ENCODE assay signal across 13 cellular contexts in genomic region chr10:13834581-13835286, GRCh38.
A peak's percentile ranks its signal among the peaks of the same experiment; 100 is the strongest.
DNase-seq lines count a peak whose midpoint lies in the region; ATAC-seq and TF ChIP-seq lines count a peak whose summit lies in the region.
"Had no signal": no experiment of that assay in that cellular context is flagged by ENCODE, and none has a peak within 500 bp of the region (broad histone marks: within the 10 kb centered on the region; RNA-seq: fewer than 3 reads in every experiment).

No MANE protein-coding gene starts in this region.

- H3K4ac ChIP-seq in IMR-90 (ENCODE audit: low read depth, low read length) = peak overlapping the region; percentile 24; the same call in 1 of the 2 replicates

- peaks cover 18% of the 10 kb centered on the region for H3K4me1 ChIP-seq in IMR-90 (ENCODE audit: control insufficient read depth, insufficient read depth, low read length)
- peaks cover 6 to 20% of the 10 kb centered on the region in 2 donors for H3K4me1 ChIP-seq in adrenal gland (replicated peaks in 1 of 2)
- peaks cover 94% of the 10 kb centered on the region for H3K4me1 ChIP-seq in left ventricle myocardium inferior
- H3K4me1 ChIP-seq in rectal smooth muscle tissue (ENCODE audit: control insufficient read depth, insufficient read depth, low read length) = peaks cover 11% of the 10 kb centered on the region
- peaks cover 8% of the 10 kb centered on the region; the same call in 1 of the 2 replicates for H3K4me1 ChIP-seq in MM.1S (ENCODE audit: low read length)

- H3K14ac ChIP-seq in IMR-90 (replicated peaks; ENCODE audit: low read depth, low read length) = peak overlapping the region; percentile 43

- no peak overlapping the region for H3K9ac ChIP-seq in IMR-90 (ENCODE audit: low read depth, low read length)
- H3K9ac ChIP-seq in rectal smooth muscle tissue (ENCODE audit: low read length) = no peak overlapping the region
- H3K9ac ChIP-seq in MM.1S (ENCODE audit: low read length) = no peak overlapping the region
- H3K9ac ChIP-seq: KMS-11 had no signal

- H4K20me1 ChIP-seq in IMR-90 (ENCODE audit: insufficient read depth, low read length) (no peaks in the 10 kb centered on the region; the same call in 1 of the 2 replicates), MM.1S (ENCODE audit: insufficient read depth, low read length) (no peaks in the 10 kb centered on the region)

- H4K8ac ChIP-seq in IMR-90 (ENCODE audit: low read depth in 2 of 2, low read length in 2 of 2) = peak overlapping the region; percentile 16 to 58; a peak in 1 of 4 replicates

- TF ChIP-seq RAD21 in IMR-90 (IDR thresholded peaks at IDR 0.05; ENCODE audit: low read length) = no peak

- CTCF ChIA-PET in IMR-90 (lab: Yijun Ruan, JAX) = no interaction called here

- H3K4me3 ChIP-seq in IMR-90 (ENCODE audit: insufficient read depth, low read depth, low read length) = no peak overlapping the region
- no peak overlapping the region for H3K4me3 ChIP-seq in adrenal gland
- H3K4me3 ChIP-seq in left ventricle myocardium inferior = peak overlapping the region; percentile 42
- H3K4me3 ChIP-seq in rectal smooth muscle tissue (ENCODE audit: low read length) = no peak overlapping the region
- H3K4me3 ChIP-seq in MM.1S (ENCODE audit: low read length) = no peak overlapping the region

- H3K9me1 ChIP-seq in IMR-90 (ENCODE audit: insufficient read depth, low read length) = peaks cover 23% of the 10 kb centered on the region

- POLR2A ChIA-PET in IMR-90 (lab: Charles Lee; ENCODE audit: unreplicated experiment) = no interaction called here

- H3K4me2 ChIP-seq in IMR-90 (ENCODE audit: low read depth, low read length) (peak overlapping the region; percentile 24), MM.1S (ENCODE audit: low read depth, low read length) (no peak overlapping the region)
- H3K4me2 ChIP-seq: KMS-11 had no signal

- no peaks in the 10 kb centered on the region for H3K36me3 ChIP-seq in IMR-90 (ENCODE audit: control insufficient read depth, insufficient read depth, low read length)
- H3K36me3 ChIP-seq in adrenal gland (replicated peaks in 1 of 2) = no peaks in the 10 kb centered on the region
- H3K36me3 ChIP-seq in left ventricle myocardium inferior = no peaks in the 10 kb centered on the region
- H3K36me3 ChIP-seq in rectal smooth muscle tissue (ENCODE audit: control insufficient read depth, insufficient read depth, low read length) = no peaks in the 10 kb centered on the region
- no peaks in the 10 kb centered on the region for H3K36me3 ChIP-seq in MM.1S (replicated peaks; ENCODE audit: insufficient read depth, low read length)

- no peaks in the 10 kb centered on the region for H3K9me3 ChIP-seq in IMR-90 (ENCODE audit: control insufficient read depth, insufficient read depth, low read length)
- H3K9me3 ChIP-seq in adrenal gland (replicated peaks in 1 of 3) = no peaks in the 10 kb centered on the region
- no peaks in the 10 kb centered on the region for H3K9me3 ChIP-seq in left ventricle myocardium inferior (replicated peaks)
- no peaks in the 10 kb centered on the region for H3K9me3 ChIP-seq in MM.1S (replicated peaks; ENCODE audit: insufficient read depth, low read length)

- H3K27me3 Mint-ChIP-seq in progenitor cell of endocrine pancreas = no peaks in the 10 kb centered on the region

- intact Hi-C loops in IMR-90 (cut with micrococcal nuclease) (no loop called here), adrenal gland (cut with DNase I) (no loop called here), left ventricle myocardium inferior (cut with micrococcal nuclease) (no loop called here)

- no peak overlapping the region for H3K27ac Mint-ChIP-seq in progenitor cell of endocrine pancreas
- H3K27ac Mint-ChIP-seq: memory B cell had no signal

- no TSS peak for BruUV-seq in IMR-90 (replicated peaks; lab: Mats Ljungman, UMichigan)

- H2AK5ac ChIP-seq in IMR-90 (ENCODE audit: low read depth, low read length) = no peak overlapping the region

- dilution Hi-C loops in IMR-90 (cut with HindIII; ENCODE audit: low sequenced_read_pairs, unreplicated experiment) = no loop called here

- TF ChIP-seq CTCF in IMR-90 (conservative IDR thresholded peaks at IDR 0.05; ENCODE audit: low read depth, low read length) (no peak), adrenal gland (IDR thresholded peaks at IDR 0.05) (no peak), left ventricle myocardium inferior (IDR thresholded peaks at IDR 0.05; ENCODE audit: borderline replicate concordance) (no peak), progenitor cell of endocrine pancreas (IDR thresholded peaks at IDR 0.05; ENCODE audit: unreplicated experiment) (no peak), MM.1S (IDR thresholded peaks at IDR 0.05; ENCODE audit: low read length) (no peak)

- H3K79me1 ChIP-seq in IMR-90 (ENCODE audit: low read depth in 1 of 2, low read length in 2 of 2) = peaks cover 27 to 75% of the 10 kb centered on the region in 2 experiments

- H4K91ac ChIP-seq in IMR-90 (ENCODE audit: insufficient read depth, low read depth, low read length) = no peak overlapping the region

- no peaks in the 10 kb centered on the region for H3K9me3 Mint-ChIP-seq in progenitor cell of endocrine pancreas (ENCODE audit: low read depth)
- H3K9me3 Mint-ChIP-seq: memory B cell had no signal

- H3F3A ChIP-seq in MM.1S (ENCODE audit: insufficient read depth, low read length) = no peaks in the 10 kb centered on the region

- H2BK20ac ChIP-seq in IMR-90 (ENCODE audit: low read depth, low read length) = no peak overlapping the region

- WGBS in IMR-90 (ENCODE audit: extremely low coverage in 2 of 2, insufficient read length in 1 of 2), 2 experiments = 72% methylated on average over 5 of the region's 16 CpGs; no CpG with 5 or more reads in 1 of the 2 experiments
- WGBS in adrenal gland, 4 donors = 23 to 36% (median 24%) methylated on average over 16 of the region's 16 CpGs

- H3K27ac ChIP-seq in IMR-90 (ENCODE audit: insufficient read depth, low read length) = no peak overlapping the region
- H3K27ac ChIP-seq in adrenal gland = peak overlapping the region in 3 of 5 donors; percentile 14 to 66 (median 62)
- H3K27ac ChIP-seq in left ventricle myocardium inferior (replicated peaks) = peak overlapping the region; percentile 40
- H3K27ac ChIP-seq in rectal smooth muscle tissue (ENCODE audit: low read depth, low read length) = peak overlapping the region; percentile 26
- H3K27ac ChIP-seq in MM.1S (ENCODE audit: low read length) = no peak overlapping the region
- H3K27ac ChIP-seq: KMS-11 had no signal

- peaks cover 2% of the 10 kb centered on the region for H3K4me1 Mint-ChIP-seq in progenitor cell of endocrine pancreas (ENCODE audit: low read depth)

- H3K79me2 ChIP-seq in MM.1S (ENCODE audit: low read length) = no peaks in the 10 kb centered on the region

- H2BK5ac ChIP-seq in IMR-90 (ENCODE audit: low read depth, low read length, poor library complexity, severe bottlenecking) = no peak overlapping the region

- H2BK120ac ChIP-seq in IMR-90 (ENCODE audit: low read depth, low read length) = 0 out of 2 replicates have a peak overlapping the region, but pooled peaks have one; percentile 18

- no peak for ATAC-seq in IMR-90 (ENCODE audit: low read depth)

- H3K36me3 Mint-ChIP-seq in progenitor cell of endocrine pancreas (ENCODE audit: insufficient read depth) = no peaks in the 10 kb centered on the region
- H3K36me3 Mint-ChIP-seq: memory B cell had no signal

- H3K23ac ChIP-seq in IMR-90 (ENCODE audit: low read depth, low read length) = peak overlapping the region; percentile 24; the same call in 1 of the 2 replicates

- DNase-seq in IMR-90 (peak; percentile 52), adrenal gland (peak in 6 of 7 donors; percentile 42 to 73 (median 48)), left ventricle myocardium inferior (no peak), progenitor cell of endocrine pancreas (ENCODE audit: low spot score, unreplicated experiment) (no peak), MM.1S (no peak), germinal center (ENCODE audit: low spot score) (no peak), hippocampal formation (lab: John Stamatoyannopoulos, UW) (no peak)
- DNase-seq: activated CD8-positive, alpha-beta memory T cell treated with anti-CD3 and anti-CD28 coated beads for 24 hours; Calu3; cerebellar nuclear complex had no signal

- H2AFZ ChIP-seq in IMR-90 (replicated peaks; ENCODE audit: low read length, poor library complexity) = no peak overlapping the region
- no peak overlapping the region for H2AFZ ChIP-seq in MM.1S (ENCODE audit: low read length)

- TF ChIP-seq POLR2A in IMR-90 (IDR thresholded peaks at IDR 0.05; ENCODE audit: low read depth, low read length) (no peak), adrenal gland (IDR thresholded peaks at IDR 0.05) (no peak)

- no peak overlapping the region for H3K56ac ChIP-seq in IMR-90 (ENCODE audit: extremely low read depth, insufficient read depth, low read length)

- no peak overlapping the region for H2AK9ac ChIP-seq in IMR-90 (replicated peaks; ENCODE audit: low read depth, low read length, poor library complexity)

- H4K5ac ChIP-seq in IMR-90 (ENCODE audit: low read depth, low read length) = no peak overlapping the region

- no peak overlapping the region for H3K4me3 Mint-ChIP-seq in progenitor cell of endocrine pancreas (ENCODE audit: low read depth)
- H3K4me3 Mint-ChIP-seq: memory B cell had no signal

- H2BK15ac ChIP-seq in IMR-90 (ENCODE audit: low read depth, low read length) = 0 out of 3 replicates have a peak overlapping the region, but pooled peaks have one; percentile 18

- in situ Hi-C loops in IMR-90 (cut with MboI; ENCODE audit: low sequenced_read_pairs) = no loop called here

- H3K18ac ChIP-seq in IMR-90 (ENCODE audit: low read depth, low read length) = no peak overlapping the region

- no peaks in the 10 kb centered on the region for H3K9me2 ChIP-seq in MM.1S (replicated peaks; ENCODE audit: insufficient read depth, low read length)

- H3K27me3 ChIP-seq in IMR-90 (ENCODE audit: control insufficient read depth, insufficient read depth, low read length) (no peaks in the 10 kb centered on the region), adrenal gland (no peaks in the 10 kb centered on the region), left ventricle myocardium inferior (ENCODE audit: low read depth) (no peaks in the 10 kb centered on the region), rectal smooth muscle tissue (ENCODE audit: control insufficient read depth, insufficient read depth, low read length) (no peaks in the 10 kb centered on the region), MM.1S (replicated peaks; ENCODE audit: insufficient read depth, low read length) (no peaks in the 10 kb centered on the region)

TF ChIP-seq in IMR-90, 13 proteins besides CTCF, POLR2A, EP300 and RAD21:
- no peak for TF ChIP-seq RCOR1 (IDR thresholded peaks at IDR 0.05; ENCODE audit: insufficient replicate concordance, low read length)
- TF ChIP-seq USF2 (IDR thresholded peaks at IDR 0.05; ENCODE audit: low read depth, low read length) = no peak
- no peak for TF ChIP-seq FOS (IDR thresholded peaks at IDR 0.05; ENCODE audit: low read depth, low read length)
- no peak for TF ChIP-seq NFE2L2 (IDR thresholded peaks at IDR 0.05; ENCODE audit: low read depth, low read length)
TF ChIP-seq in IMR-90: peak in this region for 0.

Comparison
In these comparisons a context has a peak if more than half of its experiments do, and no peak if none do; other contexts are left out.
1. DNase-seq: peak in IMR-90 (single experiment) and adrenal gland (6 of 7); none in left ventricle myocardium inferior (single experiment), progenitor cell of endocrine pancreas (single experiment), MM.1S (single experiment), germinal center (single experiment) and hippocampal formation (0 of 2).
2. H3K27ac ChIP-seq: peak in adrenal gland (3 of 5), left ventricle myocardium inferior (single experiment) and rectal smooth muscle tissue (single experiment); none in IMR-90 (single experiment) and MM.1S (single experiment).